In the genomic region with DNA sequence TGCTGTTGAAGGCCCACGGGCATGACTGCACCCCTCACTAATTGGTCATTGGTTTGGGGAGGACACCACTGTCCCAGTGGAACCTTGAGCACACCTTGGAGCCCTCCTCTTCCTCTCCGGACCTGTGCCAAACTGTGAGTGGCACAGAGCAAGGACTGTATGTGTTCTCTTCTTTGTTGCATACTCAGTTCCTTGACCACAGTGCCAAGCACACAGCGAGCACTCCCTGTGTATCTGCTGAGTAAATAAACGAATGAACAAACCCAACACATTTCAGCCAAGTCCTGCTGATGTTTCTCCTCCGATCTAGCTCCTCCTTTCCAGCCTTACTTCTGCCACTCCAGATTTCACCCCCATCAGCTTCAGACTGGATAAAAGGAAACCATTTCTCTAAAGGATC, we compare ENCODE assay signal across 24 cellular contexts. TPM values are rescaled to one million over a fixed set of nuclear protein-coding genes. Genes with fewer than 3 reads are reported as not detected.
DNase-seq lines count a peak whose midpoint lies in the region; ATAC-seq and TF ChIP-seq lines count a peak whose summit lies in the region.
"Had no signal": no experiment of that assay in that cellular context is flagged by ENCODE, and none has a peak within 500 bp of the region (broad histone marks: within the 10 kb centered on the region; RNA-seq: fewer than 3 reads in every experiment).

No MANE protein-coding gene starts in this region.

- no peak overlapping the region for H3K4me3 ChIP-seq in dorsolateral prefrontal cortex
- H3K4me3 ChIP-seq: HAP-1, lung, Peyer's patch, smooth muscle cell had no signal

- CTCF ChIA-PET in activated naive CD4-positive, alpha-beta T cell treated with anti-CD3 and anti-CD28 coated beads for 36 hours (lab: Charles Lee), result no interaction called here
- CTCF ChIA-PET in T-cell (lab: Charles Lee), result no interaction called here

- no peak for DNase-seq in activated naive CD4-positive, alpha-beta T cell treated with anti-CD3 and anti-CD28 coated beads for 36 hours
- DNase-seq in activated naive CD4-positive, alpha-beta T cell treated with Interleukin-2 at 50 U/mL for 16 hours, result no peak
- no peak for DNase-seq in T-cell
- DNase-seq in immature natural killer cell, result no peak
- no peak for DNase-seq in stimulated activated effector memory CD8-positive, alpha-beta T cell treated with anti-CD3 and anti-CD28 coated beads, Interleukin-12 subunit alpha, Interleukin-12 subunit beta, amount 100 ng/mL, for 72 hours (ENCODE audit: low spot score in 2 of 2)
- DNase-seq in dorsolateral prefrontal cortex, result no peak
- no peak for DNase-seq in DMS114 treated with DMSO at 0.1 percent for 48 hours (lab: John Stamatoyannopoulos, UW; ENCODE audit: unreplicated experiment)
- DNase-seq: activated CD4-positive, alpha-beta T cell treated with anti-CD3 and anti-CD28 coated beads for 1 hour; activated naive CD8-positive, alpha-beta T cell treated with anti-CD3 and anti-CD28 coated beads, Interleukin-2, amount 10 ng/mL, durations not matched to agents 7 days and 5 days; brain microvascular endothelial cell; cortex of kidney; DMS53; NCI-H1694 treated with DMSO at 0.1 percent for 48 hours; NCI-H226; Peyer's patch; stimulated activated CD4-positive, alpha-beta T cell treated with anti-CD3 and anti-CD28 coated beads, Interleukin-4, amount 100 ng/mL, for 24 hours; T1000 had no signal

- POLR2A ChIA-PET in T-cell (lab: Charles Lee), result no interaction called here

- no peaks in the 10 kb centered on the region for H3K27me3 ChIP-seq in dorsolateral prefrontal cortex
- H3K27me3 ChIP-seq: brain microvascular endothelial cell, Peyer's patch had no signal

- no peak for TF ChIP-seq CTCF in dorsolateral prefrontal cortex (IDR thresholded peaks at IDR 0.05 in 54 of 56, conservative IDR thresholded peaks at IDR 0.05 in 2 of 56; ENCODE audit: low read depth in 1 of 56, partially characterized antibody in 56 of 56)

- H3K36me3 Mint-ChIP-seq in activated naive CD4-positive, alpha-beta T cell treated with anti-CD3 and anti-CD28 coated beads for 36 hours (ENCODE audit: low read depth), result peaks cover 8% of the 10 kb centered on the region
- H3K36me3 Mint-ChIP-seq in T-cell (peaks cover 8% of the 10 kb centered on the region), immature natural killer cell (peaks cover 0 to 9% (median 3%) of the 10 kb centered on the region in 3 donors)
- H3K36me3 Mint-ChIP-seq in stimulated activated effector memory CD8-positive, alpha-beta T cell treated with anti-CD3 and anti-CD28 coated beads, Interleukin-12 subunit alpha, Interleukin-12 subunit beta, amount 100 ng/mL, for 72 hours, result peaks cover 24% of the 10 kb centered on the region

- no peak overlapping the region for H3K4me3 Mint-ChIP-seq in activated naive CD4-positive, alpha-beta T cell treated with anti-CD3 and anti-CD28 coated beads for 36 hours
- H3K4me3 Mint-ChIP-seq in T-cell (peak overlapping the region in 2 of 3 donors; percentile 22 to 99), immature natural killer cell (peak overlapping the region; percentile 13 to 99 (median 86))
- peak overlapping the region; percentile 97 for H3K4me3 Mint-ChIP-seq in stimulated activated effector memory CD8-positive, alpha-beta T cell treated with anti-CD3 and anti-CD28 coated beads, Interleukin-12 subunit alpha, Interleukin-12 subunit beta, amount 100 ng/mL, for 72 hours
- H3K4me3 Mint-ChIP-seq: activated naive CD8-positive, alpha-beta T cell treated with anti-CD3 and anti-CD28 coated beads, Interleukin-2, amount 10 ng/mL, durations not matched to agents 7 days and 5 days; CD14-positive monocyte had no signal

- H3K9me3 Mint-ChIP-seq in activated naive CD4-positive, alpha-beta T cell treated with anti-CD3 and anti-CD28 coated beads for 36 hours, result no peaks in the 10 kb centered on the region
- H3K9me3 Mint-ChIP-seq in T-cell (no peaks in the 10 kb centered on the region), immature natural killer cell (no peaks in the 10 kb centered on the region)
- no peaks in the 10 kb centered on the region for H3K9me3 Mint-ChIP-seq in stimulated activated effector memory CD8-positive, alpha-beta T cell treated with anti-CD3 and anti-CD28 coated beads, Interleukin-12 subunit alpha, Interleukin-12 subunit beta, amount 100 ng/mL, for 72 hours
- H3K9me3 Mint-ChIP-seq: activated naive CD8-positive, alpha-beta T cell treated with anti-CD3 and anti-CD28 coated beads, Interleukin-2, amount 10 ng/mL, durations not matched to agents 7 days and 5 days; CD14-positive monocyte had no signal

- ATAC-seq in T-cell (replicated peaks in 1 of 4) (no peak), HG03442 (IDR thresholded peaks at IDR 0.05; ENCODE audit: unreplicated experiment) (no peak)
- no peak for ATAC-seq in stimulated activated effector memory CD8-positive, alpha-beta T cell treated with anti-CD3 and anti-CD28 coated beads, Interleukin-12 subunit alpha, Interleukin-12 subunit beta, amount 100 ng/mL, for 72 hours

- intact Hi-C loops in activated naive CD4-positive, alpha-beta T cell treated with anti-CD3 and anti-CD28 coated beads for 36 hours (cut with micrococcal nuclease), result loop anchor here (5.0 kb wide), 1 partner anchor 401 kb away; a partner anchor contains a TSS
- intact Hi-C loops in dorsolateral prefrontal cortex (cut with DNase I), result loop anchor here (5.0 to 10.0 kb wide), 3 partner anchors 41 to 399 kb away; a partner anchor contains a TSS

- peak overlapping the region; percentile 22 for H3K27ac Mint-ChIP-seq in activated naive CD4-positive, alpha-beta T cell treated with anti-CD3 and anti-CD28 coated beads for 36 hours
- H3K27ac Mint-ChIP-seq in T-cell (peak overlapping the region in 1 of 2 donors; percentile 44), immature natural killer cell (peak overlapping the region in 4 of 6 donors; percentile 8 to 89 (median 57))
- H3K27ac Mint-ChIP-seq in stimulated activated effector memory CD8-positive, alpha-beta T cell treated with anti-CD3 and anti-CD28 coated beads, Interleukin-12 subunit alpha, Interleukin-12 subunit beta, amount 100 ng/mL, for 72 hours, result peak overlapping the region; percentile 96
- H3K27ac Mint-ChIP-seq: activated naive CD8-positive, alpha-beta T cell treated with anti-CD3 and anti-CD28 coated beads, Interleukin-2, amount 10 ng/mL, durations not matched to agents 7 days and 5 days had no signal

- H3K27me3 Mint-ChIP-seq in activated naive CD4-positive, alpha-beta T cell treated with anti-CD3 and anti-CD28 coated beads for 36 hours (ENCODE audit: low read depth), result no peaks in the 10 kb centered on the region
- no peaks in the 10 kb centered on the region for H3K27me3 Mint-ChIP-seq in T-cell
- H3K27me3 Mint-ChIP-seq in immature natural killer cell (ENCODE audit: low read depth in 3 of 3), result peaks cover 8 to 17% (median 8%) of the 10 kb centered on the region in 3 donors
- H3K27me3 Mint-ChIP-seq: activated naive CD8-positive, alpha-beta T cell treated with anti-CD3 and anti-CD28 coated beads, Interleukin-2, amount 10 ng/mL, durations not matched to agents 7 days and 5 days had no signal

- H3K4me1 Mint-ChIP-seq in activated naive CD4-positive, alpha-beta T cell treated with anti-CD3 and anti-CD28 coated beads for 36 hours (ENCODE audit: low read depth), result peaks cover 11% of the 10 kb centered on the region
- H3K4me1 Mint-ChIP-seq in T-cell (peaks cover 24 to 29% (median 29%) of the 10 kb centered on the region in 3 donors), immature natural killer cell (peaks cover 34 to 36% of the 10 kb centered on the region in 2 donors)
- H3K4me1 Mint-ChIP-seq in stimulated activated effector memory CD8-positive, alpha-beta T cell treated with anti-CD3 and anti-CD28 coated beads, Interleukin-12 subunit alpha, Interleukin-12 subunit beta, amount 100 ng/mL, for 72 hours, result peaks cover 18% of the 10 kb centered on the region

- no peak overlapping the region for H3K27ac ChIP-seq in dorsolateral prefrontal cortex
- H3K27ac ChIP-seq: brain microvascular endothelial cell, HL-60, Peyer's patch had no signal

RNA-seq across cellular contexts. Expression of a gene that starts 2.7 kb away (rescaled TPM):
- 10 to 100 TPM; 10.5 to 10.9 TPM for total RNA-seq in activated naive CD4-positive, alpha-beta T cell treated with anti-CD3 and anti-CD28 coated beads for 36 hours
- total RNA-seq in T-cell (10 to 100 TPM; 42.9 to 56.9 (median 54.0) TPM), dorsolateral prefrontal cortex (10 to 100 TPM; 19.8 to 50.9 (median 31.6) TPM)
- polyA plus RNA-seq in immature natural killer cell, result 10 to 100 TPM; 16.0 to 42.6 (median 18.0) TPM

RNA-seq across cellular contexts. Expression of a gene that starts 19.9 kb away (rescaled TPM):
- total RNA-seq in activated naive CD4-positive, alpha-beta T cell treated with anti-CD3 and anti-CD28 coated beads for 36 hours, result 1,000 to 10,000 TPM; 3,176 to 3,362 TPM
- total RNA-seq in T-cell (1,000 to 10,000 TPM; 2,132 to 2,437 (median 2,230) TPM), dorsolateral prefrontal cortex (100 to 1,000 TPM; 308 to 570 (median 390) TPM)
- 1,000 to 10,000 TPM; 1,093 to 1,304 (median 1,251) TPM for polyA plus RNA-seq in immature natural killer cell

RNA-seq across cellular contexts. Expression of a gene that starts 40.6 kb away (rescaled TPM):
- total RNA-seq in activated naive CD4-positive, alpha-beta T cell treated with anti-CD3 and anti-CD28 coated beads for 36 hours, result 10 to 100 TPM; 36.5 to 37.3 TPM
- total RNA-seq in T-cell (10 to 100 TPM; 32.2 to 46.2 (median 36.7) TPM), dorsolateral prefrontal cortex (100 to 1,000 TPM in 1 of 120 experiments, 10 to 100 TPM in 119; 33.1 to 102 (median 48.0) TPM)
- polyA plus RNA-seq in immature natural killer cell, result 1 to 10 TPM in 2 of 3 donors, under 1 TPM in 1; 0.80 to 2.3 (median 1.7) TPM

RNA-seq across cellular contexts. Expression of a gene that starts 58.6 kb away (rescaled TPM):
- 1 to 10 TPM; 1.6 to 1.8 TPM for total RNA-seq in activated naive CD4-positive, alpha-beta T cell treated with anti-CD3 and anti-CD28 coated beads for 36 hours
- total RNA-seq in T-cell (1 to 10 TPM; 1.6 to 3.1 (median 3.0) TPM), dorsolateral prefrontal cortex (1 to 10 TPM; 1.6 to 8.4 (median 4.0) TPM)
- under 1 TPM in 1 of 3 donors, not detected in 2; 0.50 TPM for polyA plus RNA-seq in immature natural killer cell
- total RNA-seq: A673, smooth muscle cell had no signal
- polyA plus RNA-seq: smooth muscle cell had no signal
